8 cellular contexts compared by ENCODE assay signal in the genomic region with DNA sequence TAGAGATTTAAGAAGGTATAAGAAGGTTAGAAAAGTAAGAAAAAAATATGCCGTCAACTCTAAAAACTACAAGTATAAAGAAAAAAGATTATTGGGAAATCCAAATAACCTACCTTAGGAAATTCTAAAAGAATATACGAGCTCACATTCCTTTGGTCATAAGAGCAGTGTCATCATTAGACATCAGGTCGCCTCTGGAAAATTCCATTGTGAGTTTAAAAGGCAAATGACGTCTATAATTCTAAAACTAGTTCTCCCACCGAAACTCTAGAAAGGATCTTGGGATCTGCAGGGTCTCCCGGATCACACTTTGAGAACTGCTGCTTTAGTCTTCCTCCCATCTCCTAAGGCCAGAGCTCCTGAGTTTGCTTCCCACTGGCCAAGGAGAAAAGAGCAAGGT. TPM values are rescaled to one million over a fixed set of nuclear protein-coding genes. Genes with fewer than 3 reads are reported as not detected.
DNase-seq lines count a peak whose midpoint lies in the region; ATAC-seq, FAIRE-seq and TF ChIP-seq lines count a peak whose summit lies in the region.

No MANE protein-coding gene starts in this region.

- H3K4me1 Mint-ChIP-seq in activated naive CD8-positive, alpha-beta T cell treated with anti-CD3 and anti-CD28 coated beads, Interleukin-2, amount 50 U/mL, for 24 hours, result peaks cover 43% of the 10 kb centered on the region

- no peak overlapping the region for H3K14ac ChIP-seq in mesenchymal stem cell (ENCODE audit: low read length in 2 of 2)

- ATAC-seq in A549 (no peak), sciatic nerve (no peak), HG02642 (IDR thresholded peaks at IDR 0.05; ENCODE audit: poor library complexity, unreplicated experiment) (no peak), GM19397 (IDR thresholded peaks at IDR 0.05; ENCODE audit: unreplicated experiment) (no peak)
- ATAC-seq in activated naive CD8-positive, alpha-beta T cell treated with anti-CD3 and anti-CD28 coated beads, Interleukin-2, amount 50 U/mL, for 24 hours, result no peak

- no peaks in the 10 kb centered on the region for H3K79me1 ChIP-seq in mesenchymal stem cell (replicated peaks; ENCODE audit: low read length, poor library complexity, severe bottlenecking)

- FAIRE-seq in A549 (lab: Jason Lieb, UNC), result no peak

- POLR2A ChIA-PET in A549 (lab: Yijun Ruan, JAX), result interaction anchor here (0.6 to 4.8 kb wide), 33 partner anchors 11 to 272 kb away, joined by 3 to 218 read pairs (median 5); partner anchors contain the start of genes ACOT9, APOO, CXorf58 and EIF2S3

- H3K9ac ChIP-seq in HUES6 (ENCODE audit: low read length) (peak overlapping the region; percentile 46), mesenchymal stem cell (ENCODE audit: low read length) (peak overlapping the region; percentile 92)

- no peak for TF ChIP-seq EP300 in A549 (IDR thresholded peaks at IDR 0.05)

- peak overlapping the region in 1 of 2 experiments; percentile 51 for H3K4ac ChIP-seq in mesenchymal stem cell (ENCODE audit: low read depth in 1 of 2, low read length in 2 of 2)

- H3K9me3 Mint-ChIP-seq in activated naive CD8-positive, alpha-beta T cell treated with anti-CD3 and anti-CD28 coated beads, Interleukin-2, amount 50 U/mL, for 24 hours, result no peaks in the 10 kb centered on the region

- no peak overlapping the region for H2BK15ac ChIP-seq in mesenchymal stem cell (ENCODE audit: low read depth, poor library complexity, severe bottlenecking)

- peak overlapping the region; percentile 91 for H3K27ac Mint-ChIP-seq in activated naive CD8-positive, alpha-beta T cell treated with anti-CD3 and anti-CD28 coated beads, Interleukin-2, amount 50 U/mL, for 24 hours

- no peak overlapping the region for H2AK5ac ChIP-seq in mesenchymal stem cell (ENCODE audit: low read length, severe bottlenecking)

- H3K4me2 ChIP-seq in A549 (peak overlapping the region; percentile 83), mesenchymal stem cell (ENCODE audit: low read length, poor library complexity, severe bottlenecking) (peak overlapping the region; percentile 34)

- no peak for TF ChIP-seq POLR2A in A549 (IDR thresholded peaks at IDR 0.05; ENCODE audit: low read length)

- H3K36me3 Mint-ChIP-seq in activated naive CD8-positive, alpha-beta T cell treated with anti-CD3 and anti-CD28 coated beads, Interleukin-2, amount 50 U/mL, for 24 hours (ENCODE audit: low read depth), result peaks cover 24% of the 10 kb centered on the region

- 23% methylated on average over 6 of the region's 6 CpGs for WGBS in A549 (ENCODE audit: missing lambda C conversion rate)
- WGBS in mesenchymal stem cell, result 44% methylated on average over 5 of the region's 6 CpGs

- no peak overlapping the region for H2BK120ac ChIP-seq in mesenchymal stem cell (ENCODE audit: low read depth, low read length)

- no peak for TF ChIP-seq RAD21 in A549 (conservative IDR thresholded peaks at IDR 0.05 in 1 of 2, IDR thresholded peaks at IDR 0.05 in 1 of 2)

- H3K4me3 Mint-ChIP-seq in activated naive CD8-positive, alpha-beta T cell treated with anti-CD3 and anti-CD28 coated beads, Interleukin-2, amount 50 U/mL, for 24 hours, result peak overlapping the region; percentile 70

- H3K9me3 ChIP-seq in A549 (no peaks in the 10 kb centered on the region), HUES6 (ENCODE audit: control insufficient read depth, insufficient read depth, low read depth, low read length) (no peaks in the 10 kb centered on the region), mesenchymal stem cell (ENCODE audit: control insufficient read depth, low read length) (no peaks in the 10 kb centered on the region)

- no peak overlapping the region for H3K18ac ChIP-seq in mesenchymal stem cell (ENCODE audit: low read depth in 1 of 2, low read length in 2 of 2)

- H4K8ac ChIP-seq in mesenchymal stem cell (ENCODE audit: low read length), result peak overlapping the region; percentile 27

- peaks cover 38% of the 10 kb centered on the region for H3K4me1 ChIP-seq in A549
- H3K4me1 ChIP-seq in HUES6 (ENCODE audit: control insufficient read depth, insufficient read depth, low read length), result peaks cover 17% of the 10 kb centered on the region
- no peaks in the 10 kb centered on the region for H3K4me1 ChIP-seq in mesenchymal stem cell (ENCODE audit: control insufficient read depth, insufficient read depth, low read depth, low read length)

- H4K91ac ChIP-seq in mesenchymal stem cell (ENCODE audit: low read length), result no peak overlapping the region

- DNase-seq in A549 (ENCODE audit: low read depth in 1 of 2, low spot score in 1 of 2) (peak in 1 of 2 experiments; percentile 75), mesenchymal stem cell (peak; percentile 57), sciatic nerve (ENCODE audit: low spot score) (no peak), cortex of kidney (lab: John Stamatoyannopoulos, UW) (no peak)
- DNase-seq in activated naive CD8-positive, alpha-beta T cell treated with anti-CD3 and anti-CD28 coated beads, Interleukin-2, amount 50 U/mL, for 24 hours, result no peak

- CTCF ChIA-PET in A549 (lab: Yijun Ruan, JAX), result interaction anchor here (0.8 to 7.9 kb wide), 36 partner anchors 11 to 272 kb away, joined by 3 to 122 read pairs (median 6); partner anchors contain the start of genes ACOT9, APOO, CXorf58 and EIF2S3

- no peak overlapping the region for H2BK5ac ChIP-seq in mesenchymal stem cell (ENCODE audit: low read depth, low read length, poor library complexity, severe bottlenecking)

- H3K27ac ChIP-seq in A549 (peak overlapping the region; percentile 94), HUES6 (ENCODE audit: low read depth, low read length) (peak overlapping the region; percentile 69; the same call in 1 of the 2 replicates), mesenchymal stem cell (ENCODE audit: low read length, poor library complexity, severe bottlenecking) (peak overlapping the region; percentile 68)

- TF ChIP-seq CTCF in A549 (IDR thresholded peaks at IDR 0.05), result no peak

- intact Hi-C loops in sciatic nerve (cut with DNase I), result loop anchor here (10.0 kb wide), 1 partner anchor 122 kb away; the partner anchor contains the start of genes APOO and CXorf58

- no peaks in the 10 kb centered on the region for H3K27me3 Mint-ChIP-seq in activated naive CD8-positive, alpha-beta T cell treated with anti-CD3 and anti-CD28 coated beads, Interleukin-2, amount 50 U/mL, for 24 hours

- H2AFZ ChIP-seq in mesenchymal stem cell (ENCODE audit: low read depth, low read length), result peak overlapping the region; percentile 63

- H3K4me3 ChIP-seq in A549, result peak overlapping the region; percentile 33
- peak overlapping the region; percentile 50 for H3K4me3 ChIP-seq in HUES6 (ENCODE audit: low read depth, low read length)
- H3K4me3 ChIP-seq in mesenchymal stem cell (ENCODE audit: insufficient read depth in 1 of 2, low read depth in 1 of 2, low read length in 2 of 2), result peak overlapping the region in 1 of 2 experiments; percentile 55

- no peak overlapping the region for H3K23ac ChIP-seq in mesenchymal stem cell (ENCODE audit: low read length in 2 of 2)

- H3K27me3 ChIP-seq in HUES6 (ENCODE audit: control insufficient read depth, insufficient read depth, low read length), result no peaks in the 10 kb centered on the region
- no peaks in the 10 kb centered on the region for H3K27me3 ChIP-seq in mesenchymal stem cell (ENCODE audit: control insufficient read depth in 1 of 2, insufficient read depth in 1 of 2, low read length in 2 of 2)

- no peak overlapping the region for H2BK12ac ChIP-seq in mesenchymal stem cell (ENCODE audit: low read length in 2 of 2)

- H3K36me3 ChIP-seq in HUES6 (ENCODE audit: control insufficient read depth, insufficient read depth, low read length), result peaks cover 20% of the 10 kb centered on the region
- H3K36me3 ChIP-seq in mesenchymal stem cell (ENCODE audit: control insufficient read depth in 1 of 2, insufficient read depth in 2 of 2, low read depth in 1 of 2, low read length in 2 of 2), result peaks cover 0 to 16% of the 10 kb centered on the region in 2 experiments

TF ChIP-seq in A549, 52 proteins besides CTCF, POLR2A, EP300 and RAD21:
- TF ChIP-seq PHF8 (IDR thresholded peaks at IDR 0.05; ENCODE audit: borderline replicate concordance, low read depth) (no peak), CEBPB (IDR thresholded peaks at IDR 0.05) (no peak), HOXA7 (CRISPR knock-in tag; IDR thresholded peaks at IDR 0.05) (no peak), FOSL2 (IDR thresholded peaks at IDR 0.05) (no peak), FOSL2 (CRISPR knock-in tag; IDR thresholded peaks at IDR 0.05) (peak; percentile 22; the same call in 1 of the 2 replicates), RFX5 (IDR thresholded peaks at IDR 0.05) (no peak), JUNB (IDR thresholded peaks at IDR 0.05) (no peak)
TF ChIP-seq in A549: peak in this region for 1.

RNA-seq across cellular contexts. Expression of gene SAT1, which starts 0.5 kb away (rescaled TPM):
- polyA plus RNA-seq in A549 (2011; rRNA removed) (2,314 and 3,185 TPM in 2 replicates), A549 (2017; fragmentation: RNase III; extraction: RNeasy Plus Mini Kit Qiagen cat#74134 plus additional on column Dnase treatment) (458 to 607 TPM (median 585 TPM) in 3 replicates)
- polyA plus RNA-seq in A549 (2012; cell fraction: cytosol; rRNA removed), result 394 and 479 TPM in 2 replicates
- 830 and 1,625 TPM in 2 replicates for polyA plus RNA-seq in A549 (2012; cell fraction: nucleus; rRNA removed)
- polyA minus RNA-seq in A549 (2011; rRNA and poly(A)+ RNA removed), result 644 and 676 TPM in 2 replicates
- 314 TPM for polyA plus RNA-seq in mesenchymal stem cell (2013, experiment 1 of 2)
- polyA plus RNA-seq in mesenchymal stem cell (2013, experiment 2 of 2), result 311 TPM
- 417 TPM for total RNA-seq in sciatic nerve

RNA-seq across cellular contexts. Expression of gene ACOT9, which starts 39.4 kb away (rescaled TPM):
- polyA plus RNA-seq in A549 (2011; rRNA removed) (83.0 and 110 TPM in 2 replicates), A549 (2017; fragmentation: RNase III; extraction: RNeasy Plus Mini Kit Qiagen cat#74134 plus additional on column Dnase treatment) (87.0 to 91.2 TPM (median 87.3 TPM) in 3 replicates)
- 43.1 and 45.1 TPM in 2 replicates for polyA plus RNA-seq in A549 (2012; cell fraction: cytosol; rRNA removed)
- polyA plus RNA-seq in A549 (2012; cell fraction: nucleus; rRNA removed), result 43.6 and 65.1 TPM in 2 replicates
- polyA minus RNA-seq in A549 (2011; rRNA and poly(A)+ RNA removed), result 31.7 and 35.7 TPM in 2 replicates
- polyA plus RNA-seq in mesenchymal stem cell (2013, experiment 1 of 2), result 46.3 TPM
- 44.6 TPM for polyA plus RNA-seq in mesenchymal stem cell (2013, experiment 2 of 2)
- 42.4 TPM for total RNA-seq in sciatic nerve
